6 cellular contexts compared by ENCODE assay signal in the genomic region with DNA sequence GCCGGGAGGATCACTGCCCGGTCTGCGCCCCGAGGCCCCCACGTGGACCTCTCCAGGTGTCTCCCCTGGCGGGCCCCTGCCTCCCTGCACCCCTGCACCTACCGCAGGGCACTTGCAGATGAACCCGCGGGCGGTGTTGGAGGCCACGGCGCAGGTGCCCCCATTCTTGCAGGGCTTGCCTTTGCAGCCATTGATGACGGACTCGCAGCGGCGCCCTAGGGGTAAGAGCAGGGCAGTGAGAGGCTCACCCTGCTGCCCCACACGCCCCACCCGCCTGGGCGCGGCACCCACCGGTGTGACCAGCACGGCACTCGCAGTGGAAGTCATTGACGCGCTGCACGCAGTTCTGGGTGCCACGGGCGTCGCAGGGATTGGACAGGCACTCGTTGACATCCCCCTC.
"Had no signal": no experiment of that assay in that cellular context is flagged by ENCODE, and none has a peak within 500 bp of the region (broad histone marks: within the 10 kb centered on the region; RNA-seq: fewer than 3 reads in every experiment).

No MANE protein-coding gene starts in this region.

- H3K4me3 ChIP-seq: GM23248 had no signal

- H3K27ac ChIP-seq: GM23248 had no signal

- DNase-seq: GM23248, GOT3, H9, HCEC 1CT, HFFc6, KG1 had no signal
